ENCODE assay signal across 8 cellular contexts in genomic region chr2:10408649-10409579, GRCh38. TPM values are rescaled to one million over a fixed set of nuclear protein-coding genes. Genes with fewer than 3 reads are reported as not detected.
DNase-seq lines count a peak whose midpoint lies in the region; ATAC-seq and TF ChIP-seq lines count a peak whose summit lies in the region.

No MANE protein-coding gene starts in this region.

- H3K27me3 Mint-ChIP-seq in IgD-negative memory B cell: no peaks in the 10 kb centered on the region
- H3K27me3 Mint-ChIP-seq in naive thymus-derived CD4-positive, alpha-beta T cell: no peaks in the 10 kb centered on the region
- H3K27me3 Mint-ChIP-seq in stimulated activated naive B cell treated with anti-CD40 and anti-IgM and Interleukin-4, amounts not matched to agents 10 μg/mL and 1 μg/mL and 100 μg/mL, for 72 hours: no peaks in the 10 kb centered on the region

- H3K36me3 Mint-ChIP-seq in IgD-negative memory B cell: no peaks in the 10 kb centered on the region
- H3K36me3 Mint-ChIP-seq in naive thymus-derived CD4-positive, alpha-beta T cell: peaks cover 0 to 12% (median 1%) of the 10 kb centered on the region in 5 donors
- peaks cover 26 to 27% of the 10 kb centered on the region in 2 donors for H3K36me3 Mint-ChIP-seq in stimulated activated naive B cell treated with anti-CD40 and anti-IgM and Interleukin-4, amounts not matched to agents 10 μg/mL and 1 μg/mL and 100 μg/mL, for 72 hours

- ATAC-seq in GM21526 (IDR thresholded peaks at IDR 0.05; ENCODE audit: low FRiP score, unreplicated experiment): peak; percentile 56
- ATAC-seq in naive thymus-derived CD4-positive, alpha-beta T cell: peak; percentile 91
- ATAC-seq in stimulated activated naive B cell treated with anti-CD40 and anti-IgM and Interleukin-4, amounts not matched to agents 10 μg/mL and 1 μg/mL and 100 μg/mL, for 72 hours (replicated peaks): peak; percentile 64 to 72

- peaks cover 60% of the 10 kb centered on the region for H3K4me1 ChIP-seq in OCI-LY3 (ENCODE audit: low read length)
- H3K4me1 ChIP-seq in esophagus (ENCODE audit: control insufficient read depth in 2 of 2, insufficient read depth in 2 of 2, low read length in 1 of 2): peaks cover 12 to 33% of the 10 kb centered on the region in 2 donors
- peaks cover 29 to 39% of the 10 kb centered on the region in 2 donors for H3K4me1 ChIP-seq in naive thymus-derived CD4-positive, alpha-beta T cell (ENCODE audit: control insufficient read depth in 2 of 2, insufficient read depth in 2 of 2, low read length in 2 of 2)

- H3K79me2 ChIP-seq in OCI-LY3 (ENCODE audit: low read length): no peaks in the 10 kb centered on the region

- H3K4me3 ChIP-seq in OCI-LY3 (ENCODE audit: low read length): peak overlapping the region; percentile 57
- peak overlapping the region in 1 of 2 donors; percentile 4 for H3K4me3 ChIP-seq in esophagus (ENCODE audit: low read depth in 1 of 2, low read length in 2 of 2)
- peak overlapping the region; percentile 35 for H3K4me3 ChIP-seq in naive thymus-derived CD4-positive, alpha-beta T cell (ENCODE audit: low read length)

- DNase-seq in DMS 273 (lab: John Stamatoyannopoulos, UW; ENCODE audit: unreplicated experiment) (peak; percentile 90), activated T-cell treated with anti-CD3 and anti-CD28 coated beads for 24 hours (ENCODE audit: low read depth) (peak; percentile 80)
- DNase-seq in naive thymus-derived CD4-positive, alpha-beta T cell: peak; percentile 65 to 85 (median 80)
- peak; percentile 78 for DNase-seq in stimulated activated naive B cell treated with anti-CD40 and anti-IgM and Interleukin-4, amounts not matched to agents 10 μg/mL and 1 μg/mL and 100 μg/mL, for 72 hours

- H3K9ac ChIP-seq in OCI-LY3 (ENCODE audit: low read length): 0 out of 2 replicates have a peak overlapping the region, but pooled peaks have one; percentile 24

- POLR2A ChIA-PET in naive thymus-derived CD4-positive, alpha-beta T cell (lab: Charles Lee): interaction anchor here (0.7 to 5.4 kb wide), 13 partner anchors 26 to 283 kb away, joined by 3 to 65 read pairs (median 6); partner anchors contain the start of gene HPCAL1

- no peaks in the 10 kb centered on the region for H4K20me1 ChIP-seq in OCI-LY3 (ENCODE audit: insufficient read depth, low read length)

- peak overlapping the region; percentile 77 for H3K4me2 ChIP-seq in OCI-LY3 (ENCODE audit: low read length)

- H3K27ac ChIP-seq in OCI-LY3 (ENCODE audit: low read length): no peak overlapping the region
- H3K27ac ChIP-seq in esophagus (ENCODE audit: low read depth in 2 of 2, low read length in 1 of 2): peak overlapping the region; percentile 64 to 92
- H3K27ac ChIP-seq in naive thymus-derived CD4-positive, alpha-beta T cell (ENCODE audit: low read depth, low read length): peak overlapping the region; percentile 33

- H3K27me3 ChIP-seq in OCI-LY3 (ENCODE audit: low read depth, low read length) (no peaks in the 10 kb centered on the region), esophagus (ENCODE audit: control insufficient read depth in 1 of 2, insufficient read depth in 2 of 2, low read length in 2 of 2) (no peaks in the 10 kb centered on the region)
- H3K27me3 ChIP-seq in naive thymus-derived CD4-positive, alpha-beta T cell (ENCODE audit: control insufficient read depth in 2 of 2, insufficient read depth in 2 of 2, low read length in 2 of 2): no peaks in the 10 kb centered on the region

- no peaks in the 10 kb centered on the region for H3K9me3 ChIP-seq in OCI-LY3 (ENCODE audit: insufficient read depth, low read length)
- no peaks in the 10 kb centered on the region for H3K9me3 ChIP-seq in esophagus (ENCODE audit: control insufficient read depth in 2 of 2, insufficient read depth in 1 of 2, low read depth in 1 of 2, low read length in 1 of 2)
- H3K9me3 ChIP-seq in naive thymus-derived CD4-positive, alpha-beta T cell (ENCODE audit: control insufficient read depth in 2 of 3, low read length in 3 of 3): no peaks in the 10 kb centered on the region

- H3K36me3 ChIP-seq in OCI-LY3 (replicated peaks; ENCODE audit: low read depth, low read length) (no peaks in the 10 kb centered on the region), esophagus (ENCODE audit: control insufficient read depth in 2 of 2, insufficient read depth in 2 of 2, low read length in 1 of 2) (no peaks in the 10 kb centered on the region)
- H3K36me3 ChIP-seq in naive thymus-derived CD4-positive, alpha-beta T cell (ENCODE audit: control insufficient read depth in 2 of 3, insufficient read depth in 3 of 3, low read length in 3 of 3): peaks cover 0 to 47% (median 0%) of the 10 kb centered on the region in 3 experiments

- no peak overlapping the region for H2AFZ ChIP-seq in OCI-LY3 (ENCODE audit: low read depth, low read length)

- peak overlapping the region; percentile 83 to 96 (median 95) for H3K27ac Mint-ChIP-seq in IgD-negative memory B cell
- peak overlapping the region; percentile 66 to 96 (median 86) for H3K27ac Mint-ChIP-seq in naive thymus-derived CD4-positive, alpha-beta T cell
- H3K27ac Mint-ChIP-seq in stimulated activated naive B cell treated with anti-CD40 and anti-IgM and Interleukin-4, amounts not matched to agents 10 μg/mL and 1 μg/mL and 100 μg/mL, for 72 hours: peak overlapping the region; percentile 62

- H3K9me3 Mint-ChIP-seq in IgD-negative memory B cell: no peaks in the 10 kb centered on the region
- no peaks in the 10 kb centered on the region for H3K9me3 Mint-ChIP-seq in naive thymus-derived CD4-positive, alpha-beta T cell
- peaks cover 0 to 5% of the 10 kb centered on the region in 2 donors for H3K9me3 Mint-ChIP-seq in stimulated activated naive B cell treated with anti-CD40 and anti-IgM and Interleukin-4, amounts not matched to agents 10 μg/mL and 1 μg/mL and 100 μg/mL, for 72 hours

- 18 to 20% methylated on average over 24 of the region's 24 CpGs for WGBS in esophagus, 2 donors

- peak; percentile 91 for TF ChIP-seq CTCF in OCI-LY3 (IDR thresholded peaks at IDR 0.05; ENCODE audit: low read depth, low read length)

- CTCF ChIA-PET in naive thymus-derived CD4-positive, alpha-beta T cell (lab: Charles Lee): interaction anchor here (0.5 to 7.5 kb wide), 48 partner anchors 8 to 1038 kb away, joined by 3 to 93 read pairs (median 5); partner anchors contain the start of genes HPCAL1, ODC1 and RRM2

- intact Hi-C loops in naive thymus-derived CD4-positive, alpha-beta T cell (cut with micrococcal nuclease): loop anchor here (1.0 to 5.0 kb wide), 15 partner anchors 23 to 337 kb away; partner anchors contain the start of genes HPCAL1 (in 2 of the 2) and ODC1 (in 1 of the 2)

- H3K4me1 Mint-ChIP-seq in IgD-negative memory B cell: peaks cover 44 to 53% (median 51%) of the 10 kb centered on the region in 3 donors
- peaks cover 29 to 52% (median 41%) of the 10 kb centered on the region in 7 donors for H3K4me1 Mint-ChIP-seq in naive thymus-derived CD4-positive, alpha-beta T cell
- H3K4me1 Mint-ChIP-seq in stimulated activated naive B cell treated with anti-CD40 and anti-IgM and Interleukin-4, amounts not matched to agents 10 μg/mL and 1 μg/mL and 100 μg/mL, for 72 hours: peaks cover 55 to 87% of the 10 kb centered on the region in 2 donors

- peak overlapping the region; percentile 70 to 96 (median 85) for H3K4me3 Mint-ChIP-seq in IgD-negative memory B cell
- H3K4me3 Mint-ChIP-seq in naive thymus-derived CD4-positive, alpha-beta T cell: peak overlapping the region; percentile 64 to 89 (median 78)
- H3K4me3 Mint-ChIP-seq in stimulated activated naive B cell treated with anti-CD40 and anti-IgM and Interleukin-4, amounts not matched to agents 10 μg/mL and 1 μg/mL and 100 μg/mL, for 72 hours: peak overlapping the region; percentile 68 to 70

RNA-seq across cellular contexts. Expression of gene ODC1, which starts 39.2 kb away (rescaled TPM):
- polyA plus RNA-seq in IgD-negative memory B cell: 207 TPM
- polyA plus RNA-seq in esophagus: 10 to 100 TPM in 1 of 2 donors, 1 to 10 TPM in 1; 5.1 to 19.4 TPM
- 10 to 100 TPM; 32.7 to 88.2 (median 52.4) TPM for total RNA-seq in naive thymus-derived CD4-positive, alpha-beta T cell
- polyA plus RNA-seq in naive thymus-derived CD4-positive, alpha-beta T cell: 10 to 100 TPM; 48.3 to 66.5 TPM
